1 cellular context compared by ENCODE assay signal in the genomic region with DNA sequence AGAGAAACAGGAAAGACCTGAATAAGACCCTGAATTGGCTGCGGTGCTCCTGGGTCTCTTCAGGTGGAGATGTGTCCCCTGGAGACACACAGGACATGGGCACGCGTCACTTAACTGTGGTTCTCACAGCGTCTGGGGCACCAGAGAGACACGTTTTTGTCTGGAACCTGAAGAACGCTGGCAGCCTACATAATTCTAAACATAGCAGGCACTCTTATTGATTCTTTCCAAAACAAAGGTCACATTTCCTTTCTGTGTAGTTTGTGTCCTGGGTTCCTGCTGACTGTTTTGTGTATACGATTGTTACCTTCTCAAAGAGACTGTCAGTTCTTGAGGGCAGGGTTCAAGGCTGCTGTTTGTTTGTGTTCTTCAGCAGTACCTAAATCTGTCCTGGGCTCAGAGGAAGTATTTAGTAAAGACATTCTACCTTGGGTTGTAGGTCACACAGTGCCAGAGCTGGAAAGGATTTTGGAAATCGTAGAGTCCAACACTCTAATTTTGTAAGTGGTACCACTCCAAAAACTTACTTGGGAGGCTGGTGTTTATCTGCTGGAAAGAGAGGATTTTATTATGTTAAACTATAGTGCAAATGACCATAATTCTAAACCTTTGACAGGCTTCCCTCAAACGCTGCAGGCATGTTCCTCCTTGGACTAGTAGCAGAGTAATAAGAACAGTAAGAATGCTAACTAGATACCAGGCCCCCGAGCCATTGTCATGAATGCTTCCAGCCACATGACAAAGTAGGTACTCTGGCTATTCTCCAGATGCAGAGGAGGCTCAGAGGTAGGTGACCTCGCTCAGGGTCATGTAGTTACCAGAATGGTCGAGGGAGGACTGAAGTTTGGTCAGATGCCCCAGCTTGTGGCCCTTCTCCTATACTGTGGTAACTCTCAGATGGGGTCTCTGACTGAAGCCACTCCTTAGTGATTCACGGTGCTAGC.
TF ChIP-seq lines count a peak whose summit lies in the region.

No MANE protein-coding gene starts in this region.

TF ChIP-seq in HepG2, 621 proteins besides CTCF, POLR2A, EP300 and RAD21 (continued from another document and continues in another):
- TF ChIP-seq ZNF652 (CRISPR knock-in tag; IDR thresholded peaks at IDR 0.05; ENCODE audit: borderline replicate concordance, low read depth) (peak; percentile 73; the same call in 1 of the 2 replicates), ZNF782 (CRISPR knock-in tag; IDR thresholded peaks at IDR 0.05; ENCODE audit: borderline replicate concordance) (0 out of 2 replicates have a peak, but pooled peaks have one; percentile 26), GATAD1 (CRISPR knock-in tag; IDR thresholded peaks at IDR 0.05) (peak; percentile 66), SMAD1 (CRISPR knock-in tag; IDR thresholded peaks at IDR 0.05; ENCODE audit: borderline replicate concordance, low read depth) (no peak), ZNF564 (CRISPR knock-in tag; IDR thresholded peaks at IDR 0.05) (no peak), ZBTB7B (CRISPR knock-in tag; IDR thresholded peaks at IDR 0.05) (peak; percentile 30; the same call in 1 of the 2 replicates), SP4 (CRISPR knock-in tag; IDR thresholded peaks at IDR 0.05) (no peak), KMT2B (CRISPR knock-in tag; IDR thresholded peaks at IDR 0.05) (peak; percentile 56), YEATS4 (CRISPR knock-in tag; IDR thresholded peaks at IDR 0.05; ENCODE audit: borderline replicate concordance) (peak; percentile 48; the same call in 1 of the 2 replicates), HOXA3 (CRISPR knock-in tag; IDR thresholded peaks at IDR 0.05) (peak; percentile 44; the same call in 1 of the 2 replicates), SPEN (CRISPR knock-in tag; IDR thresholded peaks at IDR 0.05; ENCODE audit: low read depth) (0 out of 2 replicates have a peak, but pooled peaks have one; percentile 35), ZNF552 (CRISPR knock-in tag; IDR thresholded peaks at IDR 0.05; ENCODE audit: borderline replicate concordance) (no peak), HDAC2 (CRISPR knock-in tag; IDR thresholded peaks at IDR 0.05) (peak; percentile 95), PHF5A (CRISPR knock-in tag; IDR thresholded peaks at IDR 0.05; ENCODE audit: low read depth, unreplicated experiment) (peak; percentile 42), FOSL2 (CRISPR knock-in tag; IDR thresholded peaks at IDR 0.05) (peak; percentile 73), HNRNPUL1 (IDR thresholded peaks at IDR 0.05; ENCODE audit: low read depth, low read length) (no peak), ONECUT2 (CRISPR knock-in tag; IDR thresholded peaks at IDR 0.05) (peak; percentile 90), TCF12 (IDR thresholded peaks at IDR 0.05) (no peak), TCF12 (CRISPR knock-in tag; IDR thresholded peaks at IDR 0.05) (no peak; the same call in 1 of the 2 replicates), U2AF1 (optimal IDR thresholded peaks at IDR 0.05; ENCODE audit: low read depth, low read length) (no peak), ZNF644 (CRISPR knock-in tag; IDR thresholded peaks at IDR 0.05; ENCODE audit: low read depth) (0 out of 2 replicates have a peak, but pooled peaks have one; percentile 46), KLF9 (CRISPR knock-in tag; IDR thresholded peaks at IDR 0.05; ENCODE audit: low read depth) (peak; percentile 50; the same call in 1 of the 2 replicates)
- TF ChIP-seq, protein P1, sequence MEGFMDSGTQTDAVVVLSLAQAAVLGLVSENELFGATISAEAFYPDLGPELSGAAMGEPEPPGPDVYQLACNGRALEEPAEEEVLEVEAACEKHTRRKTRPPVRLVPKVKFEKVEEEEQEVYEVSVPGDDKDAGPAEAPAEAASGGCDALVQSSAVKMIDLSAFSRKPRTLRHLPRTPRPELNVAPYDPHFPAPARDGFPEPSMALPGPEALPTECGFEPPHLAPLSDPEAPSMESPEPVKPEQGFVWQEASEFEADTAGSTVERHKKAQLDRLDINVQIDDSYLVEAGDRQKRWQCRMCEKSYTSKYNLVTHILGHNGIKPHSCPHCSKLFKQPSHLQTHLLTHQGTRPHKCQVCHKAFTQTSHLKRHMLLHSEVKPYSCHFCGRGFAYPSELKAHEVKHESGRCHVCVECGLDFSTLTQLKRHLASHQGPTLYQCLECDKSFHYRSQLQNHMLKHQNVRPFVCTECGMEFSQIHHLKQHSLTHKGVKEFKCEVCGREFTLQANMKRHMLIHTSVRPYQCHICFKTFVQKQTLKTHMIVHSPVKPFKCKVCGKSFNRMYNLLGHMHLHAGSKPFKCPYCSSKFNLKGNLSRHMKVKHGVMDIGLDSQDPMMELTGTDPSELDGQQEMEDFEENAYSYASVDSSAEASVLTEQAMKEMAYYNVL (CRISPR knock-in tag; IDR thresholded peaks at IDR 0.05; ENCODE audit: borderline replicate concordance) = peak; percentile 71; the same call in 1 of the 2 replicates
- TF ChIP-seq, protein P2, sequence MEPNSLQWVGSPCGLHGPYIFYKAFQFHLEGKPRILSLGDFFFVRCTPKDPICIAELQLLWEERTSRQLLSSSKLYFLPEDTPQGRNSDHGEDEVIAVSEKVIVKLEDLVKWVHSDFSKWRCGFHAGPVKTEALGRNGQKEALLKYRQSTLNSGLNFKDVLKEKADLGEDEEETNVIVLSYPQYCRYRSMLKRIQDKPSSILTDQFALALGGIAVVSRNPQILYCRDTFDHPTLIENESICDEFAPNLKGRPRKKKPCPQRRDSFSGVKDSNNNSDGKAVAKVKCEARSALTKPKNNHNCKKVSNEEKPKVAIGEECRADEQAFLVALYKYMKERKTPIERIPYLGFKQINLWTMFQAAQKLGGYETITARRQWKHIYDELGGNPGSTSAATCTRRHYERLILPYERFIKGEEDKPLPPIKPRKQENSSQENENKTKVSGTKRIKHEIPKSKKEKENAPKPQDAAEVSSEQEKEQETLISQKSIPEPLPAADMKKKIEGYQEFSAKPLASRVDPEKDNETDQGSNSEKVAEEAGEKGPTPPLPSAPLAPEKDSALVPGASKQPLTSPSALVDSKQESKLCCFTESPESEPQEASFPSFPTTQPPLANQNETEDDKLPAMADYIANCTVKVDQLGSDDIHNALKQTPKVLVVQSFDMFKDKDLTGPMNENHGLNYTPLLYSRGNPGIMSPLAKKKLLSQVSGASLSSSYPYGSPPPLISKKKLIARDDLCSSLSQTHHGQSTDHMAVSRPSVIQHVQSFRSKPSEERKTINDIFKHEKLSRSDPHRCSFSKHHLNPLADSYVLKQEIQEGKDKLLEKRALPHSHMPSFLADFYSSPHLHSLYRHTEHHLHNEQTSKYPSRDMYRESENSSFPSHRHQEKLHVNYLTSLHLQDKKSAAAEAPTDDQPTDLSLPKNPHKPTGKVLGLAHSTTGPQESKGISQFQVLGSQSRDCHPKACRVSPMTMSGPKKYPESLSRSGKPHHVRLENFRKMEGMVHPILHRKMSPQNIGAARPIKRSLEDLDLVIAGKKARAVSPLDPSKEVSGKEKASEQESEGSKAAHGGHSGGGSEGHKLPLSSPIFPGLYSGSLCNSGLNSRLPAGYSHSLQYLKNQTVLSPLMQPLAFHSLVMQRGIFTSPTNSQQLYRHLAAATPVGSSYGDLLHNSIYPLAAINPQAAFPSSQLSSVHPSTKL (CRISPR knock-in tag; IDR thresholded peaks at IDR 0.05) = peak; percentile 98
- TF ChIP-seq, protein P3, sequence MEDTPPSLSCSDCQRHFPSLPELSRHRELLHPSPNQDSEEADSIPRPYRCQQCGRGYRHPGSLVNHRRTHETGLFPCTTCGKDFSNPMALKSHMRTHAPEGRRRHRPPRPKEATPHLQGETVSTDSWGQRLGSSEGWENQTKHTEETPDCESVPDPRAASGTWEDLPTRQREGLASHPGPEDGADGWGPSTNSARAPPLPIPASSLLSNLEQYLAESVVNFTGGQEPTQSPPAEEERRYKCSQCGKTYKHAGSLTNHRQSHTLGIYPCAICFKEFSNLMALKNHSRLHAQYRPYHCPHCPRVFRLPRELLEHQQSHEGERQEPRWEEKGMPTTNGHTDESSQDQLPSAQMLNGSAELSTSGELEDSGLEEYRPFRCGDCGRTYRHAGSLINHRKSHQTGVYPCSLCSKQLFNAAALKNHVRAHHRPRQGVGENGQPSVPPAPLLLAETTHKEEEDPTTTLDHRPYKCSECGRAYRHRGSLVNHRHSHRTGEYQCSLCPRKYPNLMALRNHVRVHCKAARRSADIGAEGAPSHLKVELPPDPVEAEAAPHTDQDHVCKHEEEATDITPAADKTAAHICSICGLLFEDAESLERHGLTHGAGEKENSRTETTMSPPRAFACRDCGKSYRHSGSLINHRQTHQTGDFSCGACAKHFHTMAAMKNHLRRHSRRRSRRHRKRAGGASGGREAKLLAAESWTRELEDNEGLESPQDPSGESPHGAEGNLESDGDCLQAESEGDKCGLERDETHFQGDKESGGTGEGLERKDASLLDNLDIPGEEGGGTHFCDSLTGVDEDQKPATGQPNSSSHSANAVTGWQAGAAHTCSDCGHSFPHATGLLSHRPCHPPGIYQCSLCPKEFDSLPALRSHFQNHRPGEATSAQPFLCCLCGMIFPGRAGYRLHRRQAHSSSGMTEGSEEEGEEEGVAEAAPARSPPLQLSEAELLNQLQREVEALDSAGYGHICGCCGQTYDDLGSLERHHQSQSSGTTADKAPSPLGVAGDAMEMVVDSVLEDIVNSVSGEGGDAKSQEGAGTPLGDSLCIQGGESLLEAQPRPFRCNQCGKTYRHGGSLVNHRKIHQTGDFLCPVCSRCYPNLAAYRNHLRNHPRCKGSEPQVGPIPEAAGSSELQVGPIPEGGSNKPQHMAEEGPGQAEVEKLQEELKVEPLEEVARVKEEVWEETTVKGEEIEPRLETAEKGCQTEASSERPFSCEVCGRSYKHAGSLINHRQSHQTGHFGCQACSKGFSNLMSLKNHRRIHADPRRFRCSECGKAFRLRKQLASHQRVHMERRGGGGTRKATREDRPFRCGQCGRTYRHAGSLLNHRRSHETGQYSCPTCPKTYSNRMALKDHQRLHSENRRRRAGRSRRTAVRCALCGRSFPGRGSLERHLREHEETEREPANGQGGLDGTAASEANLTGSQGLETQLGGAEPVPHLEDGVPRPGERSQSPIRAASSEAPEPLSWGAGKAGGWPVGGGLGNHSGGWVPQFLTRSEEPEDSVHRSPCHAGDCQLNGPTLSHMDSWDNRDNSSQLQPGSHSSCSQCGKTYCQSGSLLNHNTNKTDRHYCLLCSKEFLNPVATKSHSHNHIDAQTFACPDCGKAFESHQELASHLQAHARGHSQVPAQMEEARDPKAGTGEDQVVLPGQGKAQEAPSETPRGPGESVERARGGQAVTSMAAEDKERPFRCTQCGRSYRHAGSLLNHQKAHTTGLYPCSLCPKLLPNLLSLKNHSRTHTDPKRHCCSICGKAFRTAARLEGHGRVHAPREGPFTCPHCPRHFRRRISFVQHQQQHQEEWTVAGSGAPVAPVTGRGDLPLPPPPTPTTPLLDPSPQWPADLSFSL (CRISPR knock-in tag; IDR thresholded peaks at IDR 0.05) = no peak
- TF ChIP-seq, protein P4, sequence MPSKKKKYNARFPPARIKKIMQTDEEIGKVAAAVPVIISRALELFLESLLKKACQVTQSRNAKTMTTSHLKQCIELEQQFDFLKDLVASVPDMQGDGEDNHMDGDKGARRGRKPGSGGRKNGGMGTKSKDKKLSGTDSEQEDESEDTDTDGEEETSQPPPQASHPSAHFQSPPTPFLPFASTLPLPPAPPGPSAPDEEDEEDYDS (CRISPR knock-in tag; IDR thresholded peaks at IDR 0.05) = peak; percentile 51
- TF ChIP-seq, protein P5, sequence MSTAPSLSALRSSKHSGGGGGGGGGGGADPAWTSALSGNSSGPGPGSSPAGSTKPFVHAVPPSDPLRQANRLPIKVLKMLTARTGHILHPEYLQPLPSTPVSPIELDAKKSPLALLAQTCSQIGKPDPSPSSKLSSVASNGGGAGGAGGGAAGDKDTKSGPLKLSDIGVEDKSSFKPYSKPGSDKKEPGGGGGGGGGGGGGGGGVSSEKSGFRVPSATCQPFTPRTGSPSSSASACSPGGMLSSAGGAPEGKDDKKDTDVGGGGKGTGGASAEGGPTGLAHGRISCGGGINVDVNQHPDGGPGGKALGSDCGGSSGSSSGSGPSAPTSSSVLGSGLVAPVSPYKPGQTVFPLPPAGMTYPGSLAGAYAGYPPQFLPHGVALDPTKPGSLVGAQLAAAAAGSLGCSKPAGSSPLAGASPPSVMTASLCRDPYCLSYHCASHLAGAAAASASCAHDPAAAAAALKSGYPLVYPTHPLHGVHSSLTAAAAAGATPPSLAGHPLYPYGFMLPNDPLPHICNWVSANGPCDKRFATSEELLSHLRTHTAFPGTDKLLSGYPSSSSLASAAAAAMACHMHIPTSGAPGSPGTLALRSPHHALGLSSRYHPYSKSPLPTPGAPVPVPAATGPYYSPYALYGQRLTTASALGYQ (CRISPR knock-in tag; IDR thresholded peaks at IDR 0.05) = peak; percentile 60; the same call in 1 of the 2 replicates
- TF ChIP-seq, protein P6, sequence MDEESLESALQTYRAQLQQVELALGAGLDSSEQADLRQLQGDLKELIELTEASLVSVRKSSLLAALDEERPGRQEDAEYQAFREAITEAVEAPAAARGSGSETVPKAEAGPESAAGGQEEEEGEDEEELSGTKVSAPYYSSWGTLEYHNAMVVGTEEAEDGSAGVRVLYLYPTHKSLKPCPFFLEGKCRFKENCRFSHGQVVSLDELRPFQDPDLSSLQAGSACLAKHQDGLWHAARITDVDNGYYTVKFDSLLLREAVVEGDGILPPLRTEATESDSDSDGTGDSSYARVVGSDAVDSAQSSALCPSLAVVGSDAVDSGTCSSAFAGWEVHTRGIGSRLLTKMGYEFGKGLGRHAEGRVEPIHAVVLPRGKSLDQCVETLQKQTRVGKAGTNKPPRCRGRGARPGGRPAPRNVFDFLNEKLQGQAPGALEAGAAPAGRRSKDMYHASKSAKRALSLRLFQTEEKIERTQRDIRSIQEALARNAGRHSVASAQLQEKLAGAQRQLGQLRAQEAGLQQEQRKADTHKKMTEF (CRISPR knock-in tag; IDR thresholded peaks at IDR 0.05) = peak; percentile 86
- TF ChIP-seq, protein P7, sequence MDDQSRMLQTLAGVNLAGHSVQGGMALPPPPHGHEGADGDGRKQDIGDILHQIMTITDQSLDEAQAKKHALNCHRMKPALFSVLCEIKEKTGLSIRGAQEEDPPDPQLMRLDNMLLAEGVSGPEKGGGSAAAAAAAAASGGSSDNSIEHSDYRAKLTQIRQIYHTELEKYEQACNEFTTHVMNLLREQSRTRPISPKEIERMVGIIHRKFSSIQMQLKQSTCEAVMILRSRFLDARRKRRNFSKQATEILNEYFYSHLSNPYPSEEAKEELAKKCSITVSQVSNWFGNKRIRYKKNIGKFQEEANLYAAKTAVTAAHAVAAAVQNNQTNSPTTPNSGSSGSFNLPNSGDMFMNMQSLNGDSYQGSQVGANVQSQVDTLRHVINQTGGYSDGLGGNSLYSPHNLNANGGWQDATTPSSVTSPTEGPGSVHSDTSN (CRISPR knock-in tag; IDR thresholded peaks at IDR 0.05; ENCODE audit: borderline replicate concordance) = no peak
